In genomic region chr15:59437777-59438574, GRCh38 we compare ENCODE assay signal across 8 cellular contexts. TPM values are rescaled to one million over a fixed set of nuclear protein-coding genes. Genes with fewer than 3 reads are reported as not detected.
DNase-seq lines count a peak whose midpoint lies in the region; ATAC-seq and TF ChIP-seq lines count a peak whose summit lies in the region.

FAM81A (plus strand) TSS chr15:59438186; CDS start chr15:59458627, 20,441 bp downstream.

- H3K9me3 Mint-ChIP-seq in CD14-positive monocyte (peaks cover 0 to 9% (median 3%) of the 10 kb centered on the region in 7 donors), naive B cell (no peaks in the 10 kb centered on the region)

- no peak for DNase-seq in CD14-positive monocyte (ENCODE audit: low spot score)
- peak; percentile 53 for DNase-seq in NCI-H510A (lab: John Stamatoyannopoulos, UW)
- peak; percentile 52 to 64 for DNase-seq in activated T-cell treated with anti-CD3 and anti-CD28 coated beads, Interleukin-2, amount 50 U/mL, for 48 hours
- DNase-seq in fibroblast of peridontal ligament (ENCODE audit: extremely low read depth) = peak; percentile 62
- DNase-seq in naive B cell = peak; percentile 72

- H3K4me3 Mint-ChIP-seq in CD14-positive monocyte = peak within 1 kb of the TSS; percentile 86 to 94
- H3K4me3 Mint-ChIP-seq in naive B cell = peak within 1 kb of the TSS; percentile 78 to 95 (median 94)

- H3K27ac Mint-ChIP-seq in CD14-positive monocyte = peak within 1 kb of the TSS in 1 of 7 donors; percentile 26
- H3K27ac Mint-ChIP-seq in naive B cell = peak within 1 kb of the TSS; percentile 62 to 93 (median 78)

- peaks cover 40 to 50% (median 48%) of the 10 kb centered on the region in 3 donors for H3K27me3 Mint-ChIP-seq in CD14-positive monocyte (ENCODE audit: low read depth in 3 of 3)
- H3K27me3 Mint-ChIP-seq in naive B cell = no peaks in the 10 kb centered on the region

- H3K27ac ChIP-seq in temporal lobe (ENCODE audit: low read depth, low read length) = peak within 1 kb of the TSS; percentile 71

- H3K36me3 Mint-ChIP-seq in CD14-positive monocyte (peaks cover 0 to 6% of the 10 kb centered on the region in 2 donors), naive B cell (no peaks in the 10 kb centered on the region)

- no peak for TF ChIP-seq CTCF in CD14-positive monocyte (IDR thresholded peaks at IDR 0.05)

- ATAC-seq in GM19035 (IDR thresholded peaks at IDR 0.05; ENCODE audit: unreplicated experiment) (peak; percentile 72), HG03159 (IDR thresholded peaks at IDR 0.05; ENCODE audit: unreplicated experiment) (peak; percentile 71), naive B cell (ENCODE audit: low read depth in 2 of 2) (peak; percentile 86 to 87)

- intact Hi-C loops in CD14-positive monocyte (cut with micrococcal nuclease) = no loop called here

- H3K4me1 Mint-ChIP-seq in CD14-positive monocyte = peaks cover 22% of the 10 kb centered on the region
- peaks cover 28 to 49% (median 44%) of the 10 kb centered on the region in 3 donors for H3K4me1 Mint-ChIP-seq in naive B cell

RNA-seq across cellular contexts. Expression of gene FAM81A, which starts in this region (rescaled TPM):
- polyA plus RNA-seq in CD14-positive monocyte (under 1 TPM in 1 of 2 donors, not detected in 1; 0.66 TPM), naive B cell (ENCODE audit: low read depth in 6 of 6) (10 to 100 TPM in 4 of 6 donors, 1 to 10 TPM in 2; 8.1 to 23.1 (median 12.0) TPM)
- total RNA-seq in temporal lobe = 51.1 TPM

Comparison
In these comparisons a context has a peak if more than half of its experiments do, and no peak if none do; other contexts are left out.
1. RNA of gene FAM81A (polyA plus RNA-seq): 8.1 to 23.1 TPM in naive B cell; 0.66 TPM in CD14-positive monocyte; every median in the first group is over 4 times any median in the second.
2. Peak in every context shown above with its lines, with median percentiles within 50 percentile points of each other: ATAC-seq.